Comparison of ENCODE assay signal across 9 cellular contexts in the genomic region with DNA sequence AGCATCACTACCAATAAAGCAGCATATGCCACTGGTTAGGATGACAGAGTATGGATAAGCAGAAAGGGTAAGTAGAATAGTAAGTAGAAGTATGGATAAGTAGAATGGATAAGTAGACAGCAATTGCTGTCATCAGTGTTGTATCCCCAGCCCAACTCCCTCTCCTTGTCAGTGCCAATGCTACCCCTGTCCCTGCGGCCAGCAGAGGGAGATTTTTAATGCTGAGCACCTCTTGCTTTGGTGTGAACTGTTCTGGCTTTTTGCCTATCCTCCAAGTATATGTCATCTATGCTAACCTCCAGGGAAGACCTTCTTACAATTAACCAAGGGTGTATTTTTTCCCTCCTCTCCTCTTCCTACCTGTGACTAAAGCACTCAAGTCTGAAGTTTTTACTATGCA.
DNase-seq lines count a peak whose midpoint lies in the region; ATAC-seq and TF ChIP-seq lines count a peak whose summit lies in the region.
"Had no signal": no experiment of that assay in that cellular context is flagged by ENCODE, and none has a peak within 500 bp of the region (broad histone marks: within the 10 kb centered on the region; RNA-seq: fewer than 3 reads in every experiment).

No MANE protein-coding gene starts in this region.

- H3K9me3 ChIP-seq in WERI-Rb-1 (ENCODE audit: severe bottlenecking) (no peaks in the 10 kb centered on the region), lower lobe of right lung (no peaks in the 10 kb centered on the region)

- H3K27ac ChIP-seq in WERI-Rb-1 = no peak overlapping the region
- H3K27ac ChIP-seq in lower lobe of right lung = no peak overlapping the region

- ATAC-seq in lower lobe of right lung (peak in 1 of 2 donors; percentile 32), natural killer cell (no peak), HG02588 (IDR thresholded peaks at IDR 0.05; ENCODE audit: unreplicated experiment) (no peak), HG02642 (IDR thresholded peaks at IDR 0.05; ENCODE audit: poor library complexity, unreplicated experiment) (no peak)
- ATAC-seq: K562 had no signal

- no peaks in the 10 kb centered on the region for H3K4me1 Mint-ChIP-seq in natural killer cell

- H3K36me3 ChIP-seq in WERI-Rb-1 (no peaks in the 10 kb centered on the region), lower lobe of right lung (no peaks in the 10 kb centered on the region)

- in situ Hi-C loops in KBM-7 (cut with MboI; ENCODE audit: low pct_unique_long_range_greater_than_20kb, low sequenced_read_pairs) = no loop called here

- H3K27ac Mint-ChIP-seq in natural killer cell = no peak overlapping the region

- H3K27me3 ChIP-seq in WERI-Rb-1 (ENCODE audit: insufficient read depth, low read depth, severe bottlenecking) (peaks cover 2% of the 10 kb centered on the region), lower lobe of right lung (ENCODE audit: low read depth) (no peaks in the 10 kb centered on the region)

- intact Hi-C loops in lower lobe of right lung (cut with DNase I) = no loop called here
- intact Hi-C loops in natural killer cell (cut with micrococcal nuclease) = no loop called here

- DNase-seq in ELR (ENCODE audit: low read depth) = peak; percentile 74
- peak; percentile 2 for DNase-seq in KBM-7
- DNase-seq in WERI-Rb-1 = peak; percentile 11
- DNase-seq in lower lobe of right lung = no peak
- DNase-seq in nucleus accumbens (lab: John Stamatoyannopoulos, UW) = no peak
- no peak for DNase-seq in natural killer cell

- peak; percentile 53 for TF ChIP-seq CTCF in WERI-Rb-1 (IDR thresholded peaks at IDR 0.05; ENCODE audit: low read depth, low read length)
- TF ChIP-seq CTCF in lower lobe of right lung (IDR thresholded peaks at IDR 0.05) = peak; percentile 23
- TF ChIP-seq CTCF in natural killer cell (IDR thresholded peaks at IDR 0.05) = no peak

- H3K9me3 Mint-ChIP-seq in natural killer cell = peaks cover 11 to 12% of the 10 kb centered on the region in 2 donors

- no peaks in the 10 kb centered on the region for H3K27me3 Mint-ChIP-seq in natural killer cell (ENCODE audit: low read depth in 2 of 2)

- H3K36me3 Mint-ChIP-seq in natural killer cell = peaks cover 9% of the 10 kb centered on the region

- H3K4me3 Mint-ChIP-seq in natural killer cell = no peak overlapping the region

- no peaks in the 10 kb centered on the region for H3K4me1 ChIP-seq in lower lobe of right lung

- H3K4me3 ChIP-seq in WERI-Rb-1 (ENCODE audit: low read depth, low read length) (no peak overlapping the region), lower lobe of right lung (no peak overlapping the region)
- H3K4me3 ChIP-seq: K562 had no signal

Comparison
In these comparisons a context has a peak if more than half of its experiments do, and no peak if none do; other contexts are left out.
1. DNase-seq: peak in ELR (single experiment), KBM-7 (single experiment) and WERI-Rb-1 (single experiment); none in lower lobe of right lung (single experiment), nucleus accumbens (0 of 56) and natural killer cell (single experiment).